21 cellular contexts compared by ENCODE assay signal in the genomic region with DNA sequence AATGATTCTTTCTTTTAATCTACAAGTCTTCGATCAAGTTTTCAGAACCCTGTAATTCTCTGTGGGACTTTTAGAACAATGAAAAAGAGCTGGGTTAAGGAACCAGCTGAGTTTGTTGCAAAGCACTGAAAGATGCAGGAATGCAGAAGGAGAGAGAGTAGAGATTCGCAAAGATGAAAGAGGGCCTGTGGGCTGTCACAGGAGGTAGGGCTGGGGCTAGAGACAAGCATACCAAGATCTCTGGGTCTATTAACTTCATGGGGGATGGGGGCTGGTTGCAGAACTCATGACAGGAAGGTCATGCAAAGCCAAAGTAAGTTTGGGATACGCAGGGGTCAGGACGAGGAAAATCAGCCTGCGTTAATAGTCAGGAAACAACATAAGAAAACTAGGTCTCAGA.
A peak's percentile ranks its signal among the peaks of the same experiment; 100 is the strongest.
DNase-seq lines count a peak whose midpoint lies in the region; ATAC-seq and TF ChIP-seq lines count a peak whose summit lies in the region.
"Had no signal": no experiment of that assay in that cellular context is flagged by ENCODE, and none has a peak within 500 bp of the region (broad histone marks: within the 10 kb centered on the region; RNA-seq: fewer than 3 reads in every experiment).

No MANE protein-coding gene starts in this region.

- TF ChIP-seq CTCF in WTC11 (IDR thresholded peaks at IDR 0.05) (no peak), neural crest cell (conservative IDR thresholded peaks at IDR 0.05) (no peak), osteoblast (IDR thresholded peaks at IDR 0.05; ENCODE audit: extremely low read depth, low read depth, low read length) (no peak), prostate gland (IDR thresholded peaks at IDR 0.05) (no peak)

- H3K4me1 ChIP-seq in osteoblast (ENCODE audit: insufficient read depth, low read length) = peaks cover 18% of the 10 kb centered on the region
- no peaks in the 10 kb centered on the region for H3K4me1 ChIP-seq in prostate gland (replicated peaks)

- intact Hi-C loops in prostate gland (cut with DNase I) = no loop called here

- peak; percentile 49 for DNase-seq in ELF-1 (ENCODE audit: low read depth, low spot score)
- DNase-seq in WTC11 (ENCODE audit: low spot score) = peak; percentile 20
- peak; percentile 31 for DNase-seq in iPS-NIHi11 (ENCODE audit: low spot score)
- no peak for DNase-seq in neural crest cell (ENCODE audit: low read depth, low spot score)
- DNase-seq in osteoblast (ENCODE audit: insufficient read length, low spot score, missing footprints) = no peak
- no peak for DNase-seq in prostate gland (ENCODE audit: low spot score)
- DNase-seq in naive thymus-derived CD8-positive, alpha-beta T cell = no peak
- no peak for DNase-seq in stimulated activated CD4-positive, alpha-beta T cell treated with anti-CD3 and anti-CD28 coated beads, Interleukin-15, amount 100 ng/mL, for 24 hours
- DNase-seq: BE2C; CD4-positive, alpha-beta T cell; DMS53; EL; NCI-H1417; NCI-H187; NCI-H2107; NCI-H226; NCI-H524; PC-9; SIG-M5 had no signal

- H3K27ac ChIP-seq in osteoblast (ENCODE audit: low read depth, low read length) = no peak overlapping the region
- H3K27ac ChIP-seq in prostate gland = no peak overlapping the region
- H3K27ac ChIP-seq: KMS-11, PC-9, RWPE1 had no signal

- TF ChIP-seq POLR2A in prostate gland (IDR thresholded peaks at IDR 0.05) = no peak

- H3K36me3 ChIP-seq in osteoblast (ENCODE audit: insufficient read depth, low read length) (no peaks in the 10 kb centered on the region), prostate gland (no peaks in the 10 kb centered on the region)
- H3K36me3 ChIP-seq: BE2C had no signal

- no peaks in the 10 kb centered on the region for H3K9me3 ChIP-seq in osteoblast (ENCODE audit: low read depth, low read length)
- H3K9me3 ChIP-seq in prostate gland = no peaks in the 10 kb centered on the region
- H3K9me3 ChIP-seq: BE2C had no signal

- peaks cover under 1% of the 10 kb centered on the region; the same call in 1 of the 2 replicates for H3K9me3 Mint-ChIP-seq in WTC11
- no peaks in the 10 kb centered on the region for H3K9me3 Mint-ChIP-seq in neural crest cell
- peaks cover 0 to 22% (median 11%) of the 10 kb centered on the region in 9 donors for H3K9me3 Mint-ChIP-seq in naive thymus-derived CD8-positive, alpha-beta T cell

- H3K36me3 Mint-ChIP-seq in WTC11 (no peaks in the 10 kb centered on the region), neural crest cell (ENCODE audit: low read depth) (no peaks in the 10 kb centered on the region)
- no peaks in the 10 kb centered on the region for H3K36me3 Mint-ChIP-seq in naive thymus-derived CD8-positive, alpha-beta T cell

- H3K4me1 Mint-ChIP-seq in WTC11 (peaks cover 16% of the 10 kb centered on the region), neural crest cell (peaks cover 12% of the 10 kb centered on the region)
- no peaks in the 10 kb centered on the region for H3K4me1 Mint-ChIP-seq in naive thymus-derived CD8-positive, alpha-beta T cell

- 74% methylated on average over 5 of the region's 5 CpGs for WGBS in prostate gland

- H3K4me2 ChIP-seq in osteoblast (ENCODE audit: insufficient read depth, low read length) = no peak overlapping the region
- H3K4me2 ChIP-seq: KMS-11, PC-9 had no signal

- H3K79me2 ChIP-seq in osteoblast (ENCODE audit: insufficient read depth, low read length) = no peaks in the 10 kb centered on the region

- 0 out of 2 replicates have a peak overlapping the region, but pooled peaks have one; percentile 37 for H3K27ac Mint-ChIP-seq in WTC11
- peak overlapping the region; percentile 0 for H3K27ac Mint-ChIP-seq in neural crest cell (ENCODE audit: unreplicated experiment)
- H3K27ac Mint-ChIP-seq in naive thymus-derived CD8-positive, alpha-beta T cell = peak overlapping the region in 1 of 10 donors; percentile 72
- H3K27ac Mint-ChIP-seq: CD4-positive, alpha-beta T cell had no signal

- POLR2A ChIA-PET in WTC11 (lab: Charles Lee) = no interaction called here
- POLR2A ChIA-PET in naive thymus-derived CD8-positive, alpha-beta T cell (lab: Charles Lee) = no interaction called here

- peak; percentile 98 for ATAC-seq in WTC11
- no peak for ATAC-seq in naive thymus-derived CD8-positive, alpha-beta T cell

- no peak overlapping the region for H3K4me3 ChIP-seq in osteoblast (ENCODE audit: insufficient read depth, low read length)
- no peak overlapping the region for H3K4me3 ChIP-seq in prostate gland
- H3K4me3 ChIP-seq: PC-9 had no signal

- H2AFZ ChIP-seq in osteoblast (ENCODE audit: low read length) = no peak overlapping the region
- H2AFZ ChIP-seq: PC-9 had no signal

- no peaks in the 10 kb centered on the region; the same call in 1 of the 2 replicates for H3K27me3 Mint-ChIP-seq in WTC11 (ENCODE audit: low read depth)
- H3K27me3 Mint-ChIP-seq in neural crest cell (ENCODE audit: low read depth) = no peaks in the 10 kb centered on the region
- H3K27me3 Mint-ChIP-seq in naive thymus-derived CD8-positive, alpha-beta T cell = no peaks in the 10 kb centered on the region
- H3K27me3 Mint-ChIP-seq: CD4-positive, alpha-beta T cell had no signal

- no peaks in the 10 kb centered on the region for H3K27me3 ChIP-seq in osteoblast (ENCODE audit: insufficient read depth, low read length)
- no peaks in the 10 kb centered on the region for H3K27me3 ChIP-seq in prostate gland (replicated peaks; ENCODE audit: insufficient read depth)
- H3K27me3 ChIP-seq: BE2C had no signal

- H3K4me3 Mint-ChIP-seq in WTC11 = no peak overlapping the region
- no peak overlapping the region for H3K4me3 Mint-ChIP-seq in neural crest cell
- no peak overlapping the region for H3K4me3 Mint-ChIP-seq in naive thymus-derived CD8-positive, alpha-beta T cell
- H3K4me3 Mint-ChIP-seq: CD4-positive, alpha-beta T cell had no signal

- H4K20me1 ChIP-seq in osteoblast (ENCODE audit: insufficient read depth, low read length) = no peaks in the 10 kb centered on the region

- CTCF ChIA-PET in WTC11 (lab: Charles Lee) = interaction anchor here (0.9 kb wide), 1 partner anchor 137 kb away, joined by 3 read pairs; no protein-coding TSS in a partner anchor

TF ChIP-seq in WTC11, 78 proteins besides CTCF, POLR2A, EP300 and RAD21:
- TF ChIP-seq TEAD4 (CRISPR knock-in tag; IDR thresholded peaks at IDR 0.05) (0 out of 2 replicates have a peak, but pooled peaks have one; percentile 40), CREB1 (CRISPR knock-in tag; IDR thresholded peaks at IDR 0.05) (no peak), MYBL2 (CRISPR knock-in tag; IDR thresholded peaks at IDR 0.05) (no peak)
- TF ChIP-seq, protein P1, sequence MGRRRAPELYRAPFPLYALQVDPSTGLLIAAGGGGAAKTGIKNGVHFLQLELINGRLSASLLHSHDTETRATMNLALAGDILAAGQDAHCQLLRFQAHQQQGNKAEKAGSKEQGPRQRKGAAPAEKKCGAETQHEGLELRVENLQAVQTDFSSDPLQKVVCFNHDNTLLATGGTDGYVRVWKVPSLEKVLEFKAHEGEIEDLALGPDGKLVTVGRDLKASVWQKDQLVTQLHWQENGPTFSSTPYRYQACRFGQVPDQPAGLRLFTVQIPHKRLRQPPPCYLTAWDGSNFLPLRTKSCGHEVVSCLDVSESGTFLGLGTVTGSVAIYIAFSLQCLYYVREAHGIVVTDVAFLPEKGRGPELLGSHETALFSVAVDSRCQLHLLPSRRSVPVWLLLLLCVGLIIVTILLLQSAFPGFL (CRISPR knock-in tag; IDR thresholded peaks at IDR 0.05; ENCODE audit: borderline replicate concordance) = no peak

Comparison
In these comparisons a context has a peak if more than half of its experiments do, and no peak if none do; other contexts are left out.
1. DNase-seq: peak in ELF-1 (single experiment), WTC11 (single experiment) and iPS-NIHi11 (single experiment); none in neural crest cell (single experiment), osteoblast (single experiment), prostate gland (single experiment), naive thymus-derived CD8-positive, alpha-beta T cell (0 of 10) and stimulated activated CD4-positive, alpha-beta T cell treated with anti-CD3 and anti-CD28 coated beads, Interleukin-15, amount 100 ng/mL, for 24 hours (single experiment).